7 cellular contexts compared by ENCODE assay signal in genomic region chr11:47949001-47949675, GRCh38. TPM values are rescaled to one million over a fixed set of nuclear protein-coding genes. Genes with fewer than 3 reads are reported as not detected.
A peak's percentile ranks its signal among the peaks of the same experiment; 100 is the strongest.
DNase-seq lines count a peak whose midpoint lies in the region; ATAC-seq, FAIRE-seq and TF ChIP-seq lines count a peak whose summit lies in the region.
"Not testable (repeated sequence)": the region's sequence is repeated elsewhere in the genome, so short reads cannot be mapped to it uniquely, and the experiment has no call there.

No MANE protein-coding gene starts in this region.

- H3K36me3 Mint-ChIP-seq in CD8-positive, alpha-beta T cell; T-helper 1 cell treated with Interleukin-12 subunit alpha and Interleukin-12 subunit beta and Interleukin-4 antibody, amounts not matched to agents 30 μg/mL and 1 μg/mL, for 36 hours (ENCODE audit: low read depth); activated CD8-positive, alpha-beta memory T cell treated with anti-CD3 and anti-CD28 coated beads, Interleukin-2, amount 10 ng/mL, durations not matched to agents 7 days and 5 days; activated naive CD8-positive, alpha-beta T cell treated with anti-CD3 and anti-CD28 coated beads, Interleukin-2, amount 10 ng/mL, durations not matched to agents 7 days and 5 days; naive thymus-derived CD4-positive, alpha-beta T cell; stimulated activated effector memory CD8-positive, alpha-beta T cell treated with anti-CD3 and anti-CD28 coated beads, Interleukin-12 subunit alpha, Interleukin-12 subunit beta, amount 100 ng/mL, for 72 hours: not testable (repeated sequence)

- H2AK5ac ChIP-seq in H1 (ENCODE audit: low read depth, low read length), result not testable (repeated sequence)

- not testable (repeated sequence) for H3K27me3 ChIP-seq in CD8-positive, alpha-beta T cell (ENCODE audit: insufficient read depth, low read length); H1 (replicated peaks in 1 of 4; ENCODE audit: control insufficient read depth in 3 of 4, extremely low read depth in 1 of 4, insufficient read depth in 3 of 4, low read length in 3 of 4); naive thymus-derived CD4-positive, alpha-beta T cell (ENCODE audit: control insufficient read depth in 2 of 2, insufficient read depth in 2 of 2, low read length in 2 of 2)

- ATAC-seq in CD8-positive, alpha-beta T cell; activated CD8-positive, alpha-beta memory T cell treated with anti-CD3 and anti-CD28 coated beads, Interleukin-2, amount 10 ng/mL, durations not matched to agents 7 days and 5 days; activated naive CD8-positive, alpha-beta T cell treated with anti-CD3 and anti-CD28 coated beads, Interleukin-2, amount 10 ng/mL, durations not matched to agents 7 days and 5 days (ENCODE audit: low read depth); naive thymus-derived CD4-positive, alpha-beta T cell; stimulated activated effector memory CD8-positive, alpha-beta T cell treated with anti-CD3 and anti-CD28 coated beads, Interleukin-12 subunit alpha, Interleukin-12 subunit beta, amount 100 ng/mL, for 72 hours: not testable (repeated sequence)

- peaks cover 22% of the 10 kb centered on the region for H3K4me1 ChIP-seq in CD8-positive, alpha-beta T cell (ENCODE audit: insufficient read depth, low read length)
- H3K4me1 ChIP-seq in H1 (replicated peaks in 1 of 4; ENCODE audit: control insufficient read depth in 3 of 4, insufficient read depth in 4 of 4, low read length in 3 of 4), result peaks cover 0 to 11% (median 6%) of the 10 kb centered on the region in 4 experiments; a peak in 6 of 7 replicates
- H3K4me1 ChIP-seq in naive thymus-derived CD4-positive, alpha-beta T cell (ENCODE audit: control insufficient read depth in 2 of 2, insufficient read depth in 2 of 2, low read length in 2 of 2), result peaks cover 4 to 23% of the 10 kb centered on the region in 2 donors

- not testable (repeated sequence) for H2BK120ac ChIP-seq in H1 (replicated peaks; ENCODE audit: low read depth, low read length)

- not testable (repeated sequence) for FAIRE-seq in H1 (lab: Jason Lieb, UNC)

- TF ChIP-seq RAD21 in H1 (IDR thresholded peaks at IDR 0.05 in 1 of 2, conservative IDR thresholded peaks at IDR 0.05 in 1 of 2; ENCODE audit: low read depth in 2 of 2, low read length in 2 of 2), result not testable (repeated sequence)

- not testable (repeated sequence) for TF ChIP-seq EP300 in H1 (IDR thresholded peaks at IDR 0.05; ENCODE audit: borderline replicate concordance in 1 of 2, low read depth in 2 of 2, low read length in 2 of 2)

- not testable (repeated sequence) for TF ChIP-seq CTCF in CD8-positive, alpha-beta T cell (IDR thresholded peaks at IDR 0.05); H1 (IDR thresholded peaks at IDR 0.05; ENCODE audit: control extremely low read depth in 1 of 3, insufficient read depth in 1 of 3, low read depth in 1 of 3, low read length in 3 of 3)

- not testable (repeated sequence) for H3K4ac ChIP-seq in H1 (replicated peaks; ENCODE audit: insufficient read length, low read depth, low read length)

- 87% methylated on average over 9 of the region's 9 CpGs; no CpG with 5 or more reads in 1 of the 2 experiments for WGBS in H1 (ENCODE audit: extremely low coverage in 1 of 2, insufficient coverage in 1 of 2, insufficient read length in 1 of 2, insufficient replicate concordance in 2 of 2, low coverage in 1 of 2, low lambda C conversion rate in 2 of 2, missing lambda C conversion rate in 1 of 2), 2 experiments

- H2BK12ac ChIP-seq in H1 (ENCODE audit: low read depth, low read length), result not testable (repeated sequence)

- H4K20me1 ChIP-seq in H1 (replicated peaks in 1 of 2; ENCODE audit: control insufficient read depth in 1 of 2, insufficient read depth in 2 of 2, low read length in 2 of 2), result not testable (repeated sequence)

- CTCF ChIA-PET in CD8-positive, alpha-beta T cell (lab: Charles Lee), result interaction anchor here (0.6 to 2.7 kb wide), 4 partner anchors 15 to 160 kb away, joined by 3 to 17 read pairs (median 4); no protein-coding TSS in a partner anchor
- CTCF ChIA-PET in activated CD8-positive, alpha-beta memory T cell treated with anti-CD3 and anti-CD28 coated beads, Interleukin-2, amount 10 ng/mL, durations not matched to agents 7 days and 5 days (lab: Charles Lee), result interaction anchor here (0.6 to 1.4 kb wide), 2 partner anchors 12 to 154 kb away, joined by 3 read pairs; no protein-coding TSS in a partner anchor
- CTCF ChIA-PET in H1 (lab: Charles Lee; ENCODE audit: partially characterized antibody), result interaction anchor here (1.0 to 2.1 kb wide), 3 partner anchors 30 to 163 kb away, joined by 3 to 8 read pairs (median 3); no protein-coding TSS in a partner anchor
- CTCF ChIA-PET in naive thymus-derived CD4-positive, alpha-beta T cell (lab: Charles Lee), result interaction anchor here (0.6 to 1.3 kb wide), 2 partner anchors 15 to 28 kb away, joined by 4 read pairs; no protein-coding TSS in a partner anchor

- H3K4me3 Mint-ChIP-seq in CD8-positive, alpha-beta T cell, result peak overlapping the region; percentile 45
- not testable (repeated sequence) for H3K4me3 Mint-ChIP-seq in T-helper 1 cell treated with Interleukin-12 subunit alpha and Interleukin-12 subunit beta and Interleukin-4 antibody, amounts not matched to agents 30 μg/mL and 1 μg/mL, for 36 hours; activated CD8-positive, alpha-beta memory T cell treated with anti-CD3 and anti-CD28 coated beads, Interleukin-2, amount 10 ng/mL, durations not matched to agents 7 days and 5 days; stimulated activated effector memory CD8-positive, alpha-beta T cell treated with anti-CD3 and anti-CD28 coated beads, Interleukin-12 subunit alpha, Interleukin-12 subunit beta, amount 100 ng/mL, for 72 hours
- H3K4me3 Mint-ChIP-seq in activated naive CD8-positive, alpha-beta T cell treated with anti-CD3 and anti-CD28 coated beads, Interleukin-2, amount 10 ng/mL, durations not matched to agents 7 days and 5 days, result peak overlapping the region; percentile 78
- peak overlapping the region in 9 of 10 donors; percentile 9 to 70 (median 29) for H3K4me3 Mint-ChIP-seq in naive thymus-derived CD4-positive, alpha-beta T cell

- H3K14ac ChIP-seq in H1 (ENCODE audit: insufficient read length), result not testable (repeated sequence)

- not testable (repeated sequence) for H3K23me2 ChIP-seq in H1 (ENCODE audit: low read depth, low read length)

- TF ChIP-seq POLR2A in H1 (IDR thresholded peaks at IDR 0.05; ENCODE audit: control extremely low read depth in 1 of 2, low read depth in 2 of 2, low read length in 2 of 2), result not testable (repeated sequence)

- DNase-seq in CD8-positive, alpha-beta T cell; activated CD8-positive, alpha-beta memory T cell treated with anti-CD3 and anti-CD28 coated beads, Interleukin-2, amount 10 ng/mL, durations not matched to agents 7 days and 5 days; activated naive CD8-positive, alpha-beta T cell treated with anti-CD3 and anti-CD28 coated beads, Interleukin-2, amount 10 ng/mL, durations not matched to agents 7 days and 5 days; H1 (ENCODE audit: low read depth in 1 of 2, low spot score in 2 of 2); naive thymus-derived CD4-positive, alpha-beta T cell; stimulated activated effector memory CD8-positive, alpha-beta T cell treated with anti-CD3 and anti-CD28 coated beads, Interleukin-12 subunit alpha, Interleukin-12 subunit beta, amount 100 ng/mL, for 72 hours (ENCODE audit: low spot score in 2 of 2): not testable (repeated sequence)

- not testable (repeated sequence) for H3K9me3 ChIP-seq in CD8-positive, alpha-beta T cell (ENCODE audit: low read length); H1 (ENCODE audit: insufficient read depth in 2 of 2, low read depth in 1 of 2, low read length in 1 of 2); naive thymus-derived CD4-positive, alpha-beta T cell (ENCODE audit: control insufficient read depth in 2 of 3, low read length in 3 of 3)

- H3K18ac ChIP-seq in H1 (ENCODE audit: extremely low read depth, low read length), result peak overlapping the region; percentile 19; the same call in 1 of the 2 replicates

- not testable (repeated sequence) for H2BK15ac ChIP-seq in H1 (ENCODE audit: low read length)

- not testable (repeated sequence) for H4K91ac ChIP-seq in H1 (replicated peaks; ENCODE audit: insufficient read length, low read length)

- POLR2A ChIA-PET in CD8-positive, alpha-beta T cell (lab: Charles Lee), result interaction anchor here (0.7 to 1.7 kb wide), 3 partner anchors 19 to 70 kb away, joined by 3 to 4 read pairs (median 3); no protein-coding TSS in a partner anchor
- POLR2A ChIA-PET in activated naive CD8-positive, alpha-beta T cell treated with anti-CD3 and anti-CD28 coated beads, Interleukin-2, amount 10 ng/mL, durations not matched to agents 7 days and 5 days (lab: Charles Lee), result interaction anchor here (0.7 to 0.9 kb wide), 2 partner anchors 22 to 34 kb away, joined by 3 to 5 read pairs; no protein-coding TSS in a partner anchor
- POLR2A ChIA-PET in H1 (lab: Charles Lee; ENCODE audit: partially characterized antibody), result not testable (repeated sequence)
- POLR2A ChIA-PET in naive thymus-derived CD4-positive, alpha-beta T cell (lab: Charles Lee), result interaction anchor here (0.7 to 2.0 kb wide), 4 partner anchors 12 to 99 kb away, joined by 3 to 4 read pairs (median 4); no protein-coding TSS in a partner anchor

- peak overlapping the region; percentile 80 for H3K27ac Mint-ChIP-seq in CD8-positive, alpha-beta T cell
- H3K27ac Mint-ChIP-seq in T-helper 1 cell treated with Interleukin-12 subunit alpha and Interleukin-12 subunit beta and Interleukin-4 antibody, amounts not matched to agents 30 μg/mL and 1 μg/mL, for 36 hours, result peak overlapping the region; percentile 76
- H3K27ac Mint-ChIP-seq in activated CD8-positive, alpha-beta memory T cell treated with anti-CD3 and anti-CD28 coated beads, Interleukin-2, amount 10 ng/mL, durations not matched to agents 7 days and 5 days, result peak overlapping the region; percentile 62
- H3K27ac Mint-ChIP-seq in activated naive CD8-positive, alpha-beta T cell treated with anti-CD3 and anti-CD28 coated beads, Interleukin-2, amount 10 ng/mL, durations not matched to agents 7 days and 5 days, result peak overlapping the region; percentile 98
- peak overlapping the region; percentile 81 to 98 (median 96) for H3K27ac Mint-ChIP-seq in naive thymus-derived CD4-positive, alpha-beta T cell
- peak overlapping the region; percentile 84 for H3K27ac Mint-ChIP-seq in stimulated activated effector memory CD8-positive, alpha-beta T cell treated with anti-CD3 and anti-CD28 coated beads, Interleukin-12 subunit alpha, Interleukin-12 subunit beta, amount 100 ng/mL, for 72 hours

- not testable (repeated sequence) for H3K9me3 Mint-ChIP-seq in CD8-positive, alpha-beta T cell; T-helper 1 cell treated with Interleukin-12 subunit alpha and Interleukin-12 subunit beta and Interleukin-4 antibody, amounts not matched to agents 30 μg/mL and 1 μg/mL, for 36 hours; activated CD8-positive, alpha-beta memory T cell treated with anti-CD3 and anti-CD28 coated beads, Interleukin-2, amount 10 ng/mL, durations not matched to agents 7 days and 5 days (ENCODE audit: low read depth); activated naive CD8-positive, alpha-beta T cell treated with anti-CD3 and anti-CD28 coated beads, Interleukin-2, amount 10 ng/mL, durations not matched to agents 7 days and 5 days; naive thymus-derived CD4-positive, alpha-beta T cell; stimulated activated effector memory CD8-positive, alpha-beta T cell treated with anti-CD3 and anti-CD28 coated beads, Interleukin-12 subunit alpha, Interleukin-12 subunit beta, amount 100 ng/mL, for 72 hours

- H2AFZ ChIP-seq in H1 (ENCODE audit: low read length), result not testable (repeated sequence)

- not testable (repeated sequence) for H2BK20ac ChIP-seq in H1 (ENCODE audit: low read length)

- H3K79me1 ChIP-seq in H1 (ENCODE audit: low read depth, low read length), result not testable (repeated sequence)

- H3K27me3 Mint-ChIP-seq in CD8-positive, alpha-beta T cell (ENCODE audit: low read depth); T-helper 1 cell treated with Interleukin-12 subunit alpha and Interleukin-12 subunit beta and Interleukin-4 antibody, amounts not matched to agents 30 μg/mL and 1 μg/mL, for 36 hours (ENCODE audit: low read depth); activated CD8-positive, alpha-beta memory T cell treated with anti-CD3 and anti-CD28 coated beads, Interleukin-2, amount 10 ng/mL, durations not matched to agents 7 days and 5 days; activated naive CD8-positive, alpha-beta T cell treated with anti-CD3 and anti-CD28 coated beads, Interleukin-2, amount 10 ng/mL, durations not matched to agents 7 days and 5 days; naive thymus-derived CD4-positive, alpha-beta T cell: not testable (repeated sequence)

- not testable (repeated sequence) for H3K4me3 ChIP-seq in CD8-positive, alpha-beta T cell (ENCODE audit: low read depth, low read length); H1 (ENCODE audit: extremely low read depth in 1 of 4, insufficient read depth in 2 of 4, low read depth in 3 of 4, low read length in 4 of 4); naive thymus-derived CD4-positive, alpha-beta T cell (ENCODE audit: low read length)

- not testable (repeated sequence) for H4K8ac ChIP-seq in H1 (ENCODE audit: extremely low read depth, insufficient read depth, low read length)

- H4K5ac ChIP-seq in H1 (ENCODE audit: insufficient read length, low read depth, low read length), result not testable (repeated sequence)

- intact Hi-C loops in CD8-positive, alpha-beta T cell (cut with DNase I, micrococcal nuclease); naive thymus-derived CD4-positive, alpha-beta T cell (cut with micrococcal nuclease): not testable (repeated sequence)

- not testable (repeated sequence) for H3K9ac ChIP-seq in H1 (replicated peaks in 1 of 4; ENCODE audit: extremely low read depth in 1 of 4, low read depth in 3 of 4, low read length in 3 of 4)

- H2BK5ac ChIP-seq in H1 (ENCODE audit: low read depth, low read length), result not testable (repeated sequence)

- not testable (repeated sequence) for H3K23ac ChIP-seq in H1 (ENCODE audit: insufficient read length)

- peaks cover 34% of the 10 kb centered on the region for H3K4me1 Mint-ChIP-seq in CD8-positive, alpha-beta T cell (ENCODE audit: low read depth)
- peaks cover 38% of the 10 kb centered on the region for H3K4me1 Mint-ChIP-seq in T-helper 1 cell treated with Interleukin-12 subunit alpha and Interleukin-12 subunit beta and Interleukin-4 antibody, amounts not matched to agents 30 μg/mL and 1 μg/mL, for 36 hours (ENCODE audit: low read depth)
- peaks cover 41% of the 10 kb centered on the region for H3K4me1 Mint-ChIP-seq in activated CD8-positive, alpha-beta memory T cell treated with anti-CD3 and anti-CD28 coated beads, Interleukin-2, amount 10 ng/mL, durations not matched to agents 7 days and 5 days
- H3K4me1 Mint-ChIP-seq in activated naive CD8-positive, alpha-beta T cell treated with anti-CD3 and anti-CD28 coated beads, Interleukin-2, amount 10 ng/mL, durations not matched to agents 7 days and 5 days, result peaks cover 33% of the 10 kb centered on the region
- peaks cover 20 to 52% (median 42%) of the 10 kb centered on the region in 7 donors for H3K4me1 Mint-ChIP-seq in naive thymus-derived CD4-positive, alpha-beta T cell
- peaks cover 30% of the 10 kb centered on the region for H3K4me1 Mint-ChIP-seq in stimulated activated effector memory CD8-positive, alpha-beta T cell treated with anti-CD3 and anti-CD28 coated beads, Interleukin-12 subunit alpha, Interleukin-12 subunit beta, amount 100 ng/mL, for 72 hours

- H3K36me3 ChIP-seq in CD8-positive, alpha-beta T cell (ENCODE audit: insufficient read depth, low read length); H1 (ENCODE audit: control insufficient read depth in 2 of 4, insufficient read depth in 4 of 4, low read length in 3 of 4); naive thymus-derived CD4-positive, alpha-beta T cell (ENCODE audit: control insufficient read depth in 2 of 3, insufficient read depth in 3 of 3, low read length in 3 of 3): not testable (repeated sequence)

- not testable (repeated sequence) for H3K4me2 ChIP-seq in H1 (ENCODE audit: insufficient read depth in 1 of 2, low read depth in 2 of 2, low read length in 2 of 2)

- H3K27ac ChIP-seq in CD8-positive, alpha-beta T cell (ENCODE audit: low read depth, low read length); H1 (ENCODE audit: low read depth, low read length): not testable (repeated sequence)
- peak overlapping the region; percentile 54 for H3K27ac ChIP-seq in naive thymus-derived CD4-positive, alpha-beta T cell (ENCODE audit: low read depth, low read length)

- not testable (repeated sequence) for H3K56ac ChIP-seq in H1 (replicated peaks; ENCODE audit: insufficient read length, low read depth, low read length)

- H3K79me2 ChIP-seq in H1 (ENCODE audit: control insufficient read depth in 1 of 2, insufficient read depth in 2 of 2, low read length in 2 of 2), result not testable (repeated sequence)

RNA-seq across cellular contexts. Expression of gene PTPRJ, which starts 31.2 kb away (rescaled TPM):
- total RNA-seq in CD8-positive, alpha-beta T cell, result 10 to 100 TPM; 26.9 to 31.4 TPM
- total RNA-seq in activated CD8-positive, alpha-beta memory T cell treated with anti-CD3 and anti-CD28 coated beads, Interleukin-2, amount 10 ng/mL, durations not matched to agents 7 days and 5 days, result 10 to 100 TPM; 74.3 to 80.5 TPM
- total RNA-seq in activated naive CD8-positive, alpha-beta T cell treated with anti-CD3 and anti-CD28 coated beads, Interleukin-2, amount 10 ng/mL, durations not matched to agents 7 days and 5 days, result 10 to 100 TPM; 51.5 to 53.5 TPM
- 21.6 and 22.6 TPM in 2 replicates for total RNA-seq in H1 (2021; fragmentation: NEBNext Ultra II Directional; extraction: Animal tissue kit (Norgen Biotek cat#: 25700))
- polyA plus RNA-seq in H1 (2011; rRNA removed), result 4.2 and 4.4 TPM in 2 replicates
- 4.9 TPM for polyA plus RNA-seq in H1 (2011; cell fraction: cytosol; rRNA removed)
- 6.3 TPM for polyA plus RNA-seq in H1 (2011; cell fraction: nucleus; rRNA removed)
- 8.3 to 11.1 TPM (median 9.2 TPM) in 4 replicates for polyA plus RNA-seq in H1 (2012, experiment 1 of 2)
- 2.5 TPM for polyA plus RNA-seq in H1 (2012, experiment 2 of 2)
- 13.2 TPM for polyA plus RNA-seq in H1 (2013, experiment 1 of 2)
- polyA plus RNA-seq in H1 (2013, experiment 2 of 2), result 14.0 TPM
- polyA minus RNA-seq in H1 (2011; rRNA and poly(A)+ RNA removed), result 9.0 and 9.8 TPM in 2 replicates
- 8.5 TPM for polyA minus RNA-seq in H1 (2011; cell fraction: cytosol; rRNA and poly(A)+ RNA removed)
- polyA minus RNA-seq in H1 (2011; cell fraction: nucleus; rRNA and poly(A)+ RNA removed), result 7.9 TPM
- 10 to 100 TPM; 31.8 to 82.3 (median 53.9) TPM for total RNA-seq in naive thymus-derived CD4-positive, alpha-beta T cell
- polyA plus RNA-seq in naive thymus-derived CD4-positive, alpha-beta T cell, result 10 to 100 TPM in 1 of 2 donors, 1 to 10 TPM in 1; 7.0 to 11.8 TPM
